Comparison of ENCODE assay signal across 20 cellular contexts in genomic region chr22:46526484-46526839, GRCh38.
"Had no signal": no experiment of that assay in that cellular context is flagged by ENCODE, and none has a peak within 500 bp of the region (broad histone marks: within the 10 kb centered on the region; RNA-seq: fewer than 3 reads in every experiment).

No MANE protein-coding gene starts in this region.

- H3K9me3 Mint-ChIP-seq: activated B cell treated with CpG ODN at 0.5 μM for 24 hours; activated CD4-positive, alpha-beta memory T cell treated with anti-CD3 and anti-CD28 coated beads, Interleukin-2, amount 10 ng/mL, durations not matched to agents 7 days and 5 days; activated T-helper 17 cell treated with anti-CD3 and anti-CD28 coated beads, Interleukin-2, amount 50 U/mL, for 72 hours; effector memory CD8-positive, alpha-beta T cell; nephron; stimulated activated naive B cell treated with anti-CD40 and anti-IgM and Interleukin-4, amounts not matched to agents 10 μg/mL and 1 μg/mL and 100 μg/mL, for 72 hours; T-cell had no signal

- H3K4me1 ChIP-seq: tibial nerve, uterus had no signal

- H3K36me3 ChIP-seq: tibial nerve, uterus had no signal

- H3K4me1 Mint-ChIP-seq: activated B cell treated with CpG ODN at 0.5 μM for 24 hours, T-cell had no signal

- H3K27ac Mint-ChIP-seq: activated B cell treated with CpG ODN at 0.5 μM for 24 hours; activated CD4-positive, alpha-beta memory T cell treated with anti-CD3 and anti-CD28 coated beads, Interleukin-2, amount 10 ng/mL, durations not matched to agents 7 days and 5 days; activated CD8-positive, alpha-beta memory T cell treated with anti-CD3 and anti-CD28 coated beads, Interleukin-2, amount 10 ng/mL, durations not matched to agents 7 days and 5 days; activated T-helper 17 cell treated with anti-CD3 and anti-CD28 coated beads, Interleukin-2, amount 50 U/mL, for 72 hours; effector memory CD8-positive, alpha-beta T cell; nephron; stimulated activated naive B cell treated with anti-CD40 and anti-IgM and Interleukin-4, amounts not matched to agents 10 μg/mL and 1 μg/mL and 100 μg/mL, for 72 hours; T-cell had no signal

- ATAC-seq: activated CD8-positive, alpha-beta memory T cell treated with anti-CD3 and anti-CD28 coated beads, Interleukin-2, amount 10 ng/mL, durations not matched to agents 7 days and 5 days; activated T-helper 17 cell treated with anti-CD3 and anti-CD28 coated beads, Interleukin-2, amount 50 U/mL, for 72 hours; effector memory CD8-positive, alpha-beta T cell; left lobe of liver; stimulated activated naive B cell treated with anti-CD40 and anti-IgM and Interleukin-4, amounts not matched to agents 10 μg/mL and 1 μg/mL and 100 μg/mL, for 72 hours; T-cell had no signal

- H3K27ac ChIP-seq: tibial nerve, uterus had no signal

- DNase-seq: activated B cell treated with CpG ODN at 0.5 μM for 24 hours; activated CD4-positive, alpha-beta memory T cell treated with anti-CD3 and anti-CD28 coated beads, Interleukin-2, amount 10 ng/mL, durations not matched to agents 7 days and 5 days; activated CD4-positive, alpha-beta T cell treated with anti-CD3 and anti-CD28 coated beads for 4 hours; activated CD8-positive, alpha-beta memory T cell treated with anti-CD3 and anti-CD28 coated beads, Interleukin-2, amount 10 ng/mL, durations not matched to agents 7 days and 5 days; activated naive CD4-positive, alpha-beta T cell treated with Interleukin-2 at 50 U/mL for 16 hours; activated T-cell treated with anti-CD3 and anti-CD28 coated beads, Interleukin-2, amount 50 U/mL, for 1 hour; aorta; dermis blood vessel endothelial cell; effector memory CD8-positive, alpha-beta T cell; hypothalamus; islet precursor cell; midbrain; occipital lobe; stimulated activated naive B cell treated with anti-CD40 and anti-IgM and Interleukin-4, amounts not matched to agents 10 μg/mL and 1 μg/mL and 100 μg/mL, for 72 hours; T-cell; uterus had no signal

- H3K9me3 ChIP-seq: tibial nerve, uterus had no signal

- H3K4me3 Mint-ChIP-seq: activated B cell treated with CpG ODN at 0.5 μM for 24 hours; activated CD4-positive, alpha-beta memory T cell treated with anti-CD3 and anti-CD28 coated beads, Interleukin-2, amount 10 ng/mL, durations not matched to agents 7 days and 5 days; activated CD8-positive, alpha-beta memory T cell treated with anti-CD3 and anti-CD28 coated beads, Interleukin-2, amount 10 ng/mL, durations not matched to agents 7 days and 5 days; activated T-helper 17 cell treated with anti-CD3 and anti-CD28 coated beads, Interleukin-2, amount 50 U/mL, for 72 hours; effector memory CD8-positive, alpha-beta T cell; nephron; stimulated activated naive B cell treated with anti-CD40 and anti-IgM and Interleukin-4, amounts not matched to agents 10 μg/mL and 1 μg/mL and 100 μg/mL, for 72 hours; T-cell had no signal

- H3K36me3 Mint-ChIP-seq: activated CD8-positive, alpha-beta memory T cell treated with anti-CD3 and anti-CD28 coated beads, Interleukin-2, amount 10 ng/mL, durations not matched to agents 7 days and 5 days; stimulated activated naive B cell treated with anti-CD40 and anti-IgM and Interleukin-4, amounts not matched to agents 10 μg/mL and 1 μg/mL and 100 μg/mL, for 72 hours; T-cell had no signal

- H3K27me3 ChIP-seq: uterus had no signal

- H3K4me3 ChIP-seq: tibial nerve, uterus had no signal
